Comparison of ENCODE assay signal across 8 cellular contexts in the genomic region with DNA sequence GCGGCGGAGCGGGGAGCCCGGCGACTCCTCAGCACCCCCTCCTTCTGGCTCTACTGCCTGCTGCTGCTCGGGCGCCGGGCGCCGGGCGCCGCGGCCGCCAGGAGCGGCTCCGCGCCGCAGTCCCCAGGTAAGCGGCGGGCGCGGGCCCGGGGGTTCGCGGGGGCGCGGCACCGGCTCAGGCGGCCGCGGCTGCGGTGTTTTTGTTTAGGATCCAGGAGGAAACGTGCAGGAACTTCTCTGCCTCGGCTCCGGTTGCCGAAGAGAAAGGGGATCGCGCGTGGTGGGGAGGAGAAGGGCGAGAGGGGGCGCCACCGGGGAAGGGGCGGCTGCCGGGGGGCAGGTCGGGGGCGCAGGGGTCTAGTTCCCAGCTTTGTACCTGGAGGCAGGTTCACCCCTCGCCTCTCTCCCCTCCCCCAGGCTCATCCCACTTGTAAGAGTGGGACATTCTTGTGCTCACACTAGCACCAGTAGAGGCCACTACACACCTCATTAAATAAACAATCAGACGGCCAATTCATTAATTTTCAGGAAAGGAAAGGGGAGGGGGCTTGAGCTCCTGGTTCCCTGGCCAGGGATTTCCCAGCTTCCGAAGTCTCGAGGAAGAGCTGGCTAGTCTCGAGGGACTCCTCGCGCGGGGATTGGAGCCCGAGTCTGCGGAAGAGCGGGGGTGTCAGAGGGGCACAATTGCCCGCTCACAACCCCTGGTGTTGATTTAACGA. TPM values are rescaled to one million over a fixed set of nuclear protein-coding genes. Genes with fewer than 3 reads are reported as not detected.
DNase-seq lines count a peak whose midpoint lies in the region; ATAC-seq and TF ChIP-seq lines count a peak whose summit lies in the region.

No MANE protein-coding gene starts in this region.

- H3K4me1 ChIP-seq in PC-3 (ENCODE audit: insufficient read depth, low read length) (0 out of 2 replicates have a peak, but pooled peaks cover 3% of the 10 kb centered on the region), neural progenitor cell (peaks cover 30% of the 10 kb centered on the region), upper lobe of right lung (no peaks in the 10 kb centered on the region)

- no peaks in the 10 kb centered on the region for H3K9me3 Mint-ChIP-seq in neural progenitor cell

- DNase-seq in Right ventricle myocardium inferior (ENCODE audit: missing footprints): peak; percentile 47
- DNase-seq in cardiac septum (ENCODE audit: low spot score): no peak
- no peak for DNase-seq in HL-60 (ENCODE audit: low read depth in 1 of 2, low spot score in 1 of 2)
- DNase-seq in PC-3: no peak
- peak; percentile 27 for DNase-seq in activated naive CD4-positive, alpha-beta T cell treated with Interleukin-2 at 50 U/mL for 16 hours
- DNase-seq in globus pallidus (ENCODE audit: low spot score): peak; percentile 85
- peak; percentile 90 for DNase-seq in neural progenitor cell (ENCODE audit: low spot score)
- DNase-seq in upper lobe of right lung: peak; percentile 70

- peaks cover under 1% of the 10 kb centered on the region for H3K36me3 Mint-ChIP-seq in neural progenitor cell

- H2AFZ ChIP-seq in PC-3 (ENCODE audit: low read length): peak overlapping the region; percentile 54
- peak overlapping the region; percentile 34 for H2AFZ ChIP-seq in neural progenitor cell (replicated peaks)

- H3K9me3 ChIP-seq in PC-3 (ENCODE audit: low read length): no peaks in the 10 kb centered on the region
- H3K9me3 ChIP-seq in neural progenitor cell (ENCODE audit: low read depth): no peaks in the 10 kb centered on the region
- H3K9me3 ChIP-seq in upper lobe of right lung: no peaks in the 10 kb centered on the region

- BruUV-seq in PC-3 (replicated peaks; lab: Mats Ljungman, UMichigan): no TSS peak

- no peaks in the 10 kb centered on the region for H3K27me3 Mint-ChIP-seq in neural progenitor cell (ENCODE audit: insufficient read depth, low read depth)

- ATAC-seq in Right ventricle myocardium inferior (no peak), PC-3 (peak; percentile 41), upper lobe of right lung (peak; percentile 47)

- no peak overlapping the region for H3K9ac ChIP-seq in PC-3 (ENCODE audit: low read length)
- peak overlapping the region; percentile 62 for H3K9ac ChIP-seq in neural progenitor cell

- H3F3A ChIP-seq in PC-3 (ENCODE audit: low read length, unreplicated experiment): no peaks in the 10 kb centered on the region
- peaks cover 35% of the 10 kb centered on the region for H3F3A ChIP-seq in neural progenitor cell (ENCODE audit: low read depth)

- H4K20me1 ChIP-seq in PC-3 (ENCODE audit: low read length) (0 out of 2 replicates have a peak, but pooled peaks cover 6% of the 10 kb centered on the region), neural progenitor cell (ENCODE audit: low read depth) (peaks cover 45% of the 10 kb centered on the region)

- H3K79me2 ChIP-seq in PC-3 (ENCODE audit: low read length): no peaks in the 10 kb centered on the region
- peaks cover 49% of the 10 kb centered on the region for H3K79me2 ChIP-seq in neural progenitor cell (ENCODE audit: low read depth)

- peak overlapping the region; percentile 80 for H3K27ac Mint-ChIP-seq in neural progenitor cell

- H3K4me3 ChIP-seq in HL-60 (replicated peaks; ENCODE audit: insufficient read depth, low read length) (peak overlapping the region; percentile 62), PC-3 (ENCODE audit: low read length) (peak overlapping the region; percentile 67), neural progenitor cell (peak overlapping the region; percentile 76), upper lobe of right lung (peak overlapping the region; percentile 67)

- H3K9me2 ChIP-seq in PC-3 (replicated peaks; ENCODE audit: low read length): no peaks in the 10 kb centered on the region

- no peaks in the 10 kb centered on the region for H3K36me3 ChIP-seq in PC-3 (ENCODE audit: low read depth, low read length)
- H3K36me3 ChIP-seq in neural progenitor cell: no peaks in the 10 kb centered on the region
- H3K36me3 ChIP-seq in upper lobe of right lung: no peaks in the 10 kb centered on the region

- H3K27me3 ChIP-seq in HL-60 (ENCODE audit: insufficient read depth, poor library complexity, severe bottlenecking) (peaks cover 63% of the 10 kb centered on the region), PC-3 (ENCODE audit: low read length) (peaks cover 73% of the 10 kb centered on the region), neural progenitor cell (no peaks in the 10 kb centered on the region), upper lobe of right lung (no peaks in the 10 kb centered on the region)

- no peak overlapping the region for H3K4me3 Mint-ChIP-seq in neural progenitor cell

- CTCF ChIA-PET in PC-3 (lab: Charles Lee): no interaction called here

- peaks cover 25% of the 10 kb centered on the region for H3K4me1 Mint-ChIP-seq in neural progenitor cell

- no peak overlapping the region for H3K27ac ChIP-seq in HL-60 (replicated peaks)
- no peak overlapping the region for H3K27ac ChIP-seq in PC-3 (ENCODE audit: low read length)
- peak overlapping the region; percentile 98 for H3K27ac ChIP-seq in neural progenitor cell
- peak overlapping the region; percentile 73 for H3K27ac ChIP-seq in upper lobe of right lung

- POLR2A ChIA-PET in PC-3 (lab: Charles Lee; ENCODE audit: unreplicated experiment): no interaction called here

- TF ChIP-seq CTCF in HL-60 (IDR thresholded peaks at IDR 0.05; ENCODE audit: insufficient read depth, low read length) (peak; percentile 6), PC-3 (conservative IDR thresholded peaks at IDR 0.05; ENCODE audit: low read depth, low read length) (peak; percentile 32; the same call in 1 of the 2 replicates), neural progenitor cell (IDR thresholded peaks at IDR 0.05) (peak; percentile 48), upper lobe of right lung (IDR thresholded peaks at IDR 0.05) (peak; percentile 32)

- H3K4me2 ChIP-seq in PC-3 (ENCODE audit: low read length) (peak overlapping the region; percentile 91), neural progenitor cell (peak overlapping the region; percentile 87)

- intact Hi-C loops in Right ventricle myocardium inferior (cut with DNase I): loop anchor here (5.0 kb wide), 1 partner anchor 271 kb away; the partner anchor contains the start of gene ADPGK
- intact Hi-C loops in cardiac septum (cut with DNase I): loop anchor here (5.0 kb wide), 1 partner anchor 271 kb away; the partner anchor contains the start of gene ADPGK
- intact Hi-C loops in PC-3 (cut with micrococcal nuclease): no loop called here
- intact Hi-C loops in upper lobe of right lung (cut with DNase I): no loop called here

RNA-seq across cellular contexts. Expression of gene NEO1, which starts 0.6 kb away (rescaled TPM):
- total RNA-seq in Right ventricle myocardium inferior: 13.4 TPM
- total RNA-seq in cardiac septum: 8.7 TPM
- total RNA-seq in PC-3 (2014; rRNA removed): 1.2 and 3.5 TPM in 2 replicates
- 77.9 and 85.2 TPM in 2 replicates for total RNA-seq in neural progenitor cell (ENCODE audit: low replicate concordance)
- total RNA-seq in upper lobe of right lung: 44.8 TPM

Comparison
In these comparisons a context has a peak if more than half of its experiments do, and no peak if none do; other contexts are left out.
1. DNase-seq: peak in Right ventricle myocardium inferior (single experiment), activated naive CD4-positive, alpha-beta T cell treated with Interleukin-2 at 50 U/mL for 16 hours (single experiment), globus pallidus (single experiment), neural progenitor cell (single experiment) and upper lobe of right lung (single experiment); none in cardiac septum (single experiment), HL-60 (0 of 2) and PC-3 (single experiment).
2. H3K27ac ChIP-seq: peak in neural progenitor cell (single experiment) and upper lobe of right lung (single experiment); none in HL-60 (single experiment) and PC-3 (single experiment).
3. intact Hi-C loops: an anchor here in Right ventricle myocardium inferior (5.0 kb wide) and cardiac septum (5.0 kb wide); none called in PC-3 and upper lobe of right lung.
4. Peak in every context shown above with its lines, with median percentiles within 50 percentile points of each other: H3K4me3 ChIP-seq and CTCF ChIP-seq.